ENCODE assay signal across 9 cellular contexts in the genomic region with DNA sequence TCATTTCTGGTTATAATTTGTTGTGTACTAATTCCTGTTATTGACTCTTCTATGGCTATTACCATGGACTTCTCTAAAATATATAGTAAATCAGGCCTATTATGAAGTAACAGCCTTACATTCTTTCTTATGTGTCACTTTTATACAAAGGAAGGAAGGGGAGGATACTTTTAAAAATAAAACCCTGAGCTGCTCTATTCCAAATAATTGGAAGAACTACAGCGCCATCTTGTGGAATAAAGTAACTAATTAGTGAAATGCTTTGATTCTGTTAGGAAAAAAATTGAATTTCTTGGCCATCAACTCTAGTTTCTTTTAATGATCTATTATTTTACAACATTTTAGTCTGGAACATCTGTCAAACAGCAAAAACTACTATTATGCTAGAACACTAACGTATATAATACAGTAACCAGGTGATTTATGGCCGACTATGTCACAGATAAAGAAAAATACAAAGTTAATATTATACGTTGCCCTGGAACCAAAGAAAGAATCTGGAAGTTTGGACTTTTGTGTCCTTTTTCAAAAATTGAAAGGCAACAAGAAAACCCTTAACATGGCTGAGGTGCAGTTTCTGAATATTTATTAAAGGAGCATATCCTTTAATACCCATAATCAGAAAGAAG. TPM values are rescaled to one million over a fixed set of nuclear protein-coding genes. Genes with fewer than 3 reads are reported as not detected.
DNase-seq lines count a peak whose midpoint lies in the region; ATAC-seq and TF ChIP-seq lines count a peak whose summit lies in the region.
"Had no signal": no experiment of that assay in that cellular context is flagged by ENCODE, and none has a peak within 500 bp of the region (broad histone marks: within the 10 kb centered on the region; RNA-seq: fewer than 3 reads in every experiment).

No MANE protein-coding gene starts in this region.

- no peak overlapping the region for H3K27ac Mint-ChIP-seq in activated CD4-positive, alpha-beta T cell treated with anti-CD3 and anti-CD28 coated beads, Interleukin-2, amount 10 ng/mL, durations not matched to agents 24 days and 14 days
- H3K27ac Mint-ChIP-seq: CD8-positive, alpha-beta memory T cell had no signal

- H3K4me3 Mint-ChIP-seq in activated CD4-positive, alpha-beta T cell treated with anti-CD3 and anti-CD28 coated beads, Interleukin-2, amount 10 ng/mL, durations not matched to agents 24 days and 14 days, result no peak overlapping the region
- H3K4me3 Mint-ChIP-seq: CD8-positive, alpha-beta memory T cell had no signal

- H3K27me3 Mint-ChIP-seq in activated CD4-positive, alpha-beta T cell treated with anti-CD3 and anti-CD28 coated beads, Interleukin-2, amount 10 ng/mL, durations not matched to agents 24 days and 14 days, result peaks cover 7% of the 10 kb centered on the region

- H3K4me1 Mint-ChIP-seq in activated CD4-positive, alpha-beta T cell treated with anti-CD3 and anti-CD28 coated beads, Interleukin-2, amount 10 ng/mL, durations not matched to agents 24 days and 14 days, result no peaks in the 10 kb centered on the region

- no peak overlapping the region for H3K27ac ChIP-seq in brain microvascular endothelial cell

- in situ Hi-C loops in brain microvascular endothelial cell (cut with HindIII; ENCODE audit: low pct_ligation_motif_present, low sequenced_read_pairs), result no loop called here

- TF ChIP-seq CTCF in cardiac fibroblast (IDR thresholded peaks at IDR 0.05; ENCODE audit: low read depth, low read length) (peak; percentile 10), brain microvascular endothelial cell (IDR thresholded peaks at IDR 0.05; ENCODE audit: low read depth, low read length, missing control alignments) (no peak)

- peak; percentile 71 for ATAC-seq in left lobe of liver

- H3K36me3 ChIP-seq in brain microvascular endothelial cell (replicated peaks), result no peaks in the 10 kb centered on the region

- peak; percentile 63 for DNase-seq in activated CD4-positive, alpha-beta T cell treated with anti-CD3 and anti-CD28 coated beads, Interleukin-2, amount 10 ng/mL, durations not matched to agents 24 days and 14 days
- no peak for DNase-seq in activated CD4-positive, alpha-beta T cell treated with anti-CD3 and anti-CD28 coated beads for 48 hours
- peak; percentile 62 for DNase-seq in HT-29 (ENCODE audit: low spot score)
- peak; percentile 55 for DNase-seq in NCI-H82 treated with DMSO at 0.1 percent for 48 hours (lab: John Stamatoyannopoulos, UW; ENCODE audit: unreplicated experiment)
- peak; percentile 80 to 81 for DNase-seq in cardiac fibroblast (ENCODE audit: low read depth in 2 of 2)
- DNase-seq in left lobe of liver (ENCODE audit: low spot score), result no peak
- no peak for DNase-seq in activated naive CD4-positive, alpha-beta T cell treated with Interleukin-2 at 50 U/mL for 16 hours
- no peak for DNase-seq in brain microvascular endothelial cell

- H3K9me3 Mint-ChIP-seq in activated CD4-positive, alpha-beta T cell treated with anti-CD3 and anti-CD28 coated beads, Interleukin-2, amount 10 ng/mL, durations not matched to agents 24 days and 14 days, result no peaks in the 10 kb centered on the region
- H3K9me3 Mint-ChIP-seq: CD8-positive, alpha-beta memory T cell had no signal

- H3K4me3 ChIP-seq in cardiac fibroblast (replicated peaks in 1 of 2; ENCODE audit: low read depth in 2 of 2, low read length in 2 of 2) (no peak overlapping the region), brain microvascular endothelial cell (ENCODE audit: low read depth, low read length) (no peak overlapping the region)

- no peaks in the 10 kb centered on the region for H3K27me3 ChIP-seq in brain microvascular endothelial cell (replicated peaks)

- no peaks in the 10 kb centered on the region for H3K36me3 Mint-ChIP-seq in activated CD4-positive, alpha-beta T cell treated with anti-CD3 and anti-CD28 coated beads, Interleukin-2, amount 10 ng/mL, durations not matched to agents 24 days and 14 days (ENCODE audit: low read depth)
- H3K36me3 Mint-ChIP-seq: CD8-positive, alpha-beta memory T cell had no signal

- intact Hi-C loops in activated CD4-positive, alpha-beta T cell treated with anti-CD3 and anti-CD28 coated beads, Interleukin-2, amount 10 ng/mL, durations not matched to agents 24 days and 14 days (cut with micrococcal nuclease), result loop anchor here (1.0 to 2.0 kb wide), 4 partner anchors 119 to 916 kb away; no protein-coding TSS in a partner anchor

RNA-seq across cellular contexts. Expression of a gene that starts 55.0 kb away (rescaled TPM):
- total RNA-seq in activated CD4-positive, alpha-beta T cell treated with anti-CD3 and anti-CD28 coated beads, Interleukin-2, amount 10 ng/mL, durations not matched to agents 24 days and 14 days, result 20.0 and 27.5 TPM in 2 replicates
- not detected in 2 replicates for total RNA-seq in HT-29 (2014; rRNA removed; shearing (Covaris generic))
- total RNA-seq in left lobe of liver, result 0.78 TPM

Comparison
In these comparisons a context has a peak if more than half of its experiments do, and no peak if none do; other contexts are left out.
1. DNase-seq: peak in activated CD4-positive, alpha-beta T cell treated with anti-CD3 and anti-CD28 coated beads, Interleukin-2, amount 10 ng/mL, durations not matched to agents 24 days and 14 days (single experiment), HT-29 (single experiment), NCI-H82 treated with DMSO at 0.1 percent for 48 hours (single experiment) and cardiac fibroblast (2 of 2); none in activated CD4-positive, alpha-beta T cell treated with anti-CD3 and anti-CD28 coated beads for 48 hours (single experiment), left lobe of liver (single experiment), activated naive CD4-positive, alpha-beta T cell treated with Interleukin-2 at 50 U/mL for 16 hours (single experiment) and brain microvascular endothelial cell (single experiment).
2. RNA of a gene that starts 55.0 kb away (total RNA-seq): 20.0 to 27.5 TPM in activated CD4-positive, alpha-beta T cell treated with anti-CD3 and anti-CD28 coated beads, Interleukin-2, amount 10 ng/mL, durations not matched to agents 24 days and 14 days; 0.78 TPM in left lobe of liver (single experiment) and not detected in HT-29; every median in the first group is over 10 times any median in the second.